Comparison of ENCODE assay signal across 8 cellular contexts in genomic region chr2:218406209-218406948, GRCh38. TPM values are rescaled to one million over a fixed set of nuclear protein-coding genes. Genes with fewer than 3 reads are reported as not detected.
DNase-seq lines count a peak whose midpoint lies in the region; ATAC-seq and TF ChIP-seq lines count a peak whose summit lies in the region.

No MANE protein-coding gene starts in this region.

- peaks cover 2% of the 10 kb centered on the region for H3K36me3 Mint-ChIP-seq in activated naive CD4-positive, alpha-beta T cell treated with anti-CD3 and anti-CD28 coated beads, Interleukin-2, amount 50 U/mL, for 24 hours
- H3K36me3 Mint-ChIP-seq in osteocyte (ENCODE audit: unreplicated experiment) = peaks cover 14% of the 10 kb centered on the region

- H3K4me1 Mint-ChIP-seq in activated naive CD4-positive, alpha-beta T cell treated with anti-CD3 and anti-CD28 coated beads, Interleukin-2, amount 50 U/mL, for 24 hours = peaks cover 53% of the 10 kb centered on the region
- peaks cover 36% of the 10 kb centered on the region for H3K4me1 Mint-ChIP-seq in osteocyte (ENCODE audit: unreplicated experiment)

- DNase-seq in GM12865 (ENCODE audit: low read depth) (peak; percentile 96), NCI-H1092 (lab: John Stamatoyannopoulos, UW) (peak; percentile 89), SK-N-MC (ENCODE audit: low read depth, low spot score) (no peak), glomerular visceral epithelial cell (ENCODE audit: extremely low spot score) (peak; percentile 99), osteocyte (ENCODE audit: extremely low spot score, unreplicated experiment) (peak; percentile 98), thoracic aorta (ENCODE audit: low spot score) (peak; percentile 89)

- H3K27ac ChIP-seq in SK-N-MC = peak overlapping the region; percentile 89
- peak overlapping the region; percentile 83 to 89 for H3K27ac ChIP-seq in thoracic aorta

- no peaks in the 10 kb centered on the region for H3K9me3 ChIP-seq in SK-N-MC (ENCODE audit: low read depth, low read length)
- H3K9me3 ChIP-seq in thoracic aorta = no peaks in the 10 kb centered on the region

- TF ChIP-seq CTCF in GM12865 (IDR thresholded peaks at IDR 0.05; ENCODE audit: insufficient read depth, low read depth, low read length, missing control alignments) (peak; percentile 77), osteocyte (IDR thresholded peaks at IDR 0.05) (peak; percentile 80), thoracic aorta (IDR thresholded peaks at IDR 0.05) (peak; percentile 84)

- H3K36me3 ChIP-seq in SK-N-MC (ENCODE audit: insufficient read depth, low read length) (peaks cover 19% of the 10 kb centered on the region; the same call in 1 of the 2 replicates), thoracic aorta (peaks cover 33% of the 10 kb centered on the region)

- no peaks in the 10 kb centered on the region for H3K9me3 Mint-ChIP-seq in activated naive CD4-positive, alpha-beta T cell treated with anti-CD3 and anti-CD28 coated beads, Interleukin-2, amount 50 U/mL, for 24 hours
- H3K9me3 Mint-ChIP-seq in osteocyte (ENCODE audit: unreplicated experiment) = no peaks in the 10 kb centered on the region

- H3K27me3 ChIP-seq in thoracic aorta (replicated peaks; ENCODE audit: insufficient read depth) = no peaks in the 10 kb centered on the region

- peak overlapping the region; percentile 85 for H3K27ac Mint-ChIP-seq in activated naive CD4-positive, alpha-beta T cell treated with anti-CD3 and anti-CD28 coated beads, Interleukin-2, amount 50 U/mL, for 24 hours
- H3K27ac Mint-ChIP-seq in osteocyte (ENCODE audit: unreplicated experiment) = peak overlapping the region; percentile 87

- H3K27me3 Mint-ChIP-seq in activated naive CD4-positive, alpha-beta T cell treated with anti-CD3 and anti-CD28 coated beads, Interleukin-2, amount 50 U/mL, for 24 hours = no peaks in the 10 kb centered on the region
- no peaks in the 10 kb centered on the region for H3K27me3 Mint-ChIP-seq in osteocyte (ENCODE audit: unreplicated experiment)

- H3K4me3 ChIP-seq in GM12865 (ENCODE audit: low read depth, low read length) (peak overlapping the region; percentile 56), SK-N-MC (peak overlapping the region; percentile 82), thoracic aorta (peak overlapping the region; percentile 69)

- H3K9ac ChIP-seq in SK-N-MC (ENCODE audit: insufficient read length) = peak overlapping the region; percentile 65

- peak overlapping the region; percentile 87 for H3K4me3 Mint-ChIP-seq in activated naive CD4-positive, alpha-beta T cell treated with anti-CD3 and anti-CD28 coated beads, Interleukin-2, amount 50 U/mL, for 24 hours
- peak overlapping the region; percentile 73 for H3K4me3 Mint-ChIP-seq in osteocyte (ENCODE audit: unreplicated experiment)

- ATAC-seq in HG02623 (IDR thresholded peaks at IDR 0.05; ENCODE audit: unreplicated experiment) (peak; percentile 81), thoracic aorta (ENCODE audit: insufficient number of reproducible peaks, low FRiP score, low read depth) (peak; percentile 81)

- peaks cover 12 to 54% of the 10 kb centered on the region in 2 donors for H3K4me1 ChIP-seq in thoracic aorta (ENCODE audit: control insufficient read depth in 1 of 2, low read depth in 2 of 2)

RNA-seq across cellular contexts. Expression of gene CTDSP1, which starts 6.7 kb away (rescaled TPM):
- total RNA-seq in osteocyte = 131 and 138 TPM in 2 replicates
- total RNA-seq in thoracic aorta = 100 to 1,000 TPM; 141 to 182 TPM

RNA-seq across cellular contexts. Expression of gene VIL1, which starts 12.5 kb away (rescaled TPM):
- 0.57 TPM in 1 of 2 replicates, not detected in the other for total RNA-seq in osteocyte
- 1 to 10 TPM in 1 of 2 donors, not detected in 1; 3.6 TPM for total RNA-seq in thoracic aorta

RNA-seq across cellular contexts. Expression of gene SLC11A1, which starts 24.3 kb away (rescaled TPM):
- total RNA-seq in osteocyte = 0.16 and 0.21 TPM in 2 replicates
- 100 to 1,000 TPM; 122 to 190 TPM for total RNA-seq in thoracic aorta

RNA-seq across cellular contexts. Expression of gene CATIP, which starts 49.7 kb away (rescaled TPM):
- not detected in 2 replicates for total RNA-seq in osteocyte
- total RNA-seq in thoracic aorta = not detected

Comparison
In these comparisons a context has a peak if more than half of its experiments do, and no peak if none do; other contexts are left out.
1. RNA of gene SLC11A1, which starts 24.3 kb away (total RNA-seq): 122 to 190 TPM in thoracic aorta; 0.16 to 0.21 TPM in osteocyte; every median in the first group is over 100 times any median in the second.
2. Peak in every context shown above with its lines, with median percentiles within 50 percentile points of each other: H3K4me3 ChIP-seq and CTCF ChIP-seq.